Comparison of ENCODE assay signal across 35 cellular contexts in the genomic region with DNA sequence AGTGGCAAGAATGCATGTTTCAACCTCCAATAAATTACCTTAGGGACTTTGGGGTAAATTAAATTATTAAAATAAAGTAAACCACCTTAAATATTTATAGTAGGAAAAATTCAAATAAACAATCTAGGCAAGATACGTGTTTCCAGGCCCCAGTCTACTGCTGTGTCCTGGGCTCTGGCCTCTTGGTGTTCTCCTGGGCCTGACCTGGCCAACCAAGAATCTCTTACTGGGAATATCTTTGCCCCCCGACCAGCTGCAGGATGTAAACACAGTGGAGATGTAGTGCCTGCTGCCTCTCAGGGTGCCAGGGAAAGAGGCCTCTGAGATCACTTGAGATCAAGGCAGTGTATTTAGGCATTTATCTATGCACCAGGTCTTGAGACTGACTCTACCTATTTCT.
"Had no signal": no experiment of that assay in that cellular context is flagged by ENCODE, and none has a peak within 500 bp of the region (broad histone marks: within the 10 kb centered on the region; RNA-seq: fewer than 3 reads in every experiment).

No MANE protein-coding gene starts in this region.

- ATAC-seq: activated CD8-positive, alpha-beta memory T cell treated with anti-CD3 and anti-CD28 coated beads, Interleukin-2, amount 10 ng/mL, durations not matched to agents 7 days and 5 days; activated T-cell treated with anti-CD3 and anti-CD28 coated beads, Interleukin-2, amount 50 U/mL, for 72 hours; activated T-helper 17 cell treated with anti-CD3 and anti-CD28 coated beads, Interleukin-2, amount 50 U/mL, for 72 hours; PC-3 had no signal

- H3K4me1 Mint-ChIP-seq: activated CD4-positive, alpha-beta memory T cell treated with anti-CD3 and anti-CD28 coated beads, Interleukin-2, amount 10 ng/mL, durations not matched to agents 7 days and 5 days; activated CD8-positive, alpha-beta memory T cell treated with anti-CD3 and anti-CD28 coated beads, Interleukin-2, amount 10 ng/mL, durations not matched to agents 7 days and 5 days; activated naive CD8-positive, alpha-beta T cell treated with anti-CD3 and anti-CD28 coated beads for 36 hours; activated T-helper 17 cell treated with anti-CD3 and anti-CD28 coated beads, Interleukin-2, amount 50 U/mL, for 72 hours had no signal

- H3K27me3 Mint-ChIP-seq: activated CD4-positive, alpha-beta memory T cell treated with anti-CD3 and anti-CD28 coated beads, Interleukin-2, amount 10 ng/mL, durations not matched to agents 7 days and 5 days; activated CD8-positive, alpha-beta memory T cell treated with anti-CD3 and anti-CD28 coated beads, Interleukin-2, amount 10 ng/mL, durations not matched to agents 7 days and 5 days; activated naive CD8-positive, alpha-beta T cell treated with anti-CD3 and anti-CD28 coated beads for 36 hours; activated T-helper 17 cell treated with anti-CD3 and anti-CD28 coated beads, Interleukin-2, amount 50 U/mL, for 72 hours had no signal

- H3K4me1 ChIP-seq: Peyer's patch, SJCRH30 had no signal

- H3K9me3 Mint-ChIP-seq: activated CD4-positive, alpha-beta memory T cell treated with anti-CD3 and anti-CD28 coated beads, Interleukin-2, amount 10 ng/mL, durations not matched to agents 7 days and 5 days; activated naive CD8-positive, alpha-beta T cell treated with anti-CD3 and anti-CD28 coated beads for 36 hours; activated T-cell treated with anti-CD3 and anti-CD28 coated beads, Interleukin-2, amount 50 U/mL, for 72 hours; activated T-helper 17 cell treated with anti-CD3 and anti-CD28 coated beads, Interleukin-2, amount 50 U/mL, for 72 hours had no signal

- H3K4me3 ChIP-seq: MG63, Peyer's patch, SJCRH30, SK-N-MC had no signal

- H3K36me3 Mint-ChIP-seq: activated CD8-positive, alpha-beta memory T cell treated with anti-CD3 and anti-CD28 coated beads, Interleukin-2, amount 10 ng/mL, durations not matched to agents 7 days and 5 days; activated naive CD8-positive, alpha-beta T cell treated with anti-CD3 and anti-CD28 coated beads for 36 hours had no signal

- H3K9me3 ChIP-seq: MG63, Peyer's patch, SJCRH30 had no signal

- H3K27me3 ChIP-seq: brain microvascular endothelial cell, MG63, Peyer's patch, SJCRH30 had no signal

- DNase-seq: activated CD4-positive, alpha-beta memory T cell treated with anti-CD3 and anti-CD28 coated beads, Interleukin-2, amount 10 ng/mL, durations not matched to agents 7 days and 5 days; activated CD4-positive, alpha-beta T cell treated with anti-CD3 and anti-CD28 coated beads for 1 hour; activated CD4-positive, alpha-beta T cell treated with anti-CD3 and anti-CD28 coated beads for 48 hours; activated CD4-positive, CD25-positive, alpha-beta regulatory T cell; activated CD8-positive, alpha-beta memory T cell treated with anti-CD3 and anti-CD28 coated beads for 24 hours; activated CD8-positive, alpha-beta memory T cell treated with anti-CD3 and anti-CD28 coated beads, Interleukin-2, amount 10 ng/mL, durations not matched to agents 7 days and 5 days; activated CD8-positive, alpha-beta memory T cell treated with anti-CD3 and anti-CD28 coated beads, Interleukin-2, amount 50 U/mL, for 48 hours; activated effector memory CD4-positive, alpha-beta T cell treated with anti-CD3 and anti-CD28 coated beads, Interleukin-2, amount 50 U/mL, for 16 hours; activated naive CD4-positive, alpha-beta T cell; activated naive CD4-positive, alpha-beta T cell treated with anti-CD3 and anti-CD28 coated beads, Interleukin-2, amount 50 U/mL, for 16 hours; activated naive CD8-positive, alpha-beta T cell treated with anti-CD3 and anti-CD28 coated beads for 36 hours; activated T-cell treated with anti-CD3 and anti-CD28 coated beads, Interleukin-2, amount 50 U/mL, for 72 hours; amniotic stem cell; brain microvascular endothelial cell; Kasumi-1; KG1; MG63; NCI-H1092; NCI-H1436 treated with DMSO at 0.1 percent for 48 hours; NCI-H1694 treated with DMSO at 0.1 percent for 48 hours; NCI-H2029; NCI-H345; NCI-H510A; NCI-H526; NCI-H748 treated with DMSO at 0.1 percent for 48 hours; NK-92 treated with Interleukin-12 subunit alpha and Interleukin-12 subunit beta, amount 100 ng/mL, for 24 hours; PC-3; Peyer's patch; RPMI8226; SHP77; SJCRH30; T1000; WERI-Rb-1 had no signal

- H3K4me3 Mint-ChIP-seq: activated CD4-positive, alpha-beta memory T cell treated with anti-CD3 and anti-CD28 coated beads, Interleukin-2, amount 10 ng/mL, durations not matched to agents 7 days and 5 days; activated CD8-positive, alpha-beta memory T cell treated with anti-CD3 and anti-CD28 coated beads, Interleukin-2, amount 10 ng/mL, durations not matched to agents 7 days and 5 days; activated naive CD8-positive, alpha-beta T cell treated with anti-CD3 and anti-CD28 coated beads for 36 hours; activated T-cell treated with anti-CD3 and anti-CD28 coated beads, Interleukin-2, amount 50 U/mL, for 72 hours; activated T-helper 17 cell treated with anti-CD3 and anti-CD28 coated beads, Interleukin-2, amount 50 U/mL, for 72 hours had no signal

- H3K27ac ChIP-seq: brain microvascular endothelial cell, Peyer's patch, SJCRH30, SK-N-MC, WERI-Rb-1 had no signal
